12 cellular contexts compared by ENCODE assay signal in genomic region chr4:36332023-36332781, GRCh38. TPM values are rescaled to one million over a fixed set of nuclear protein-coding genes. Genes with fewer than 3 reads are reported as not detected.
DNase-seq lines count a peak whose midpoint lies in the region; ATAC-seq and TF ChIP-seq lines count a peak whose summit lies in the region.
"Had no signal": no experiment of that assay in that cellular context is flagged by ENCODE, and none has a peak within 500 bp of the region (broad histone marks: within the 10 kb centered on the region; RNA-seq: fewer than 3 reads in every experiment).

No MANE protein-coding gene starts in this region.

- DNase-seq in Ammon's horn (ENCODE audit: low spot score) (peak; percentile 94), NCI-H146 (lab: John Stamatoyannopoulos, UW) (no peak)
- DNase-seq in activated T-helper 1 cell treated with anti-CD3 and anti-CD28 coated beads, Interleukin-12 subunit alpha, Interleukin-12 subunit beta, Interleukin-2, Interleukin-4 antibody, amounts not matched to agents 30 ng/mL and 10 ng/mL and 1 ng/mL, durations not matched to agents 14 hours and 24 hours and 36 hours (ENCODE audit: low spot score) = no peak
- no peak for DNase-seq in stimulated activated CD8-positive, alpha-beta memory T cell treated with anti-CD3 and anti-CD28 coated beads, Interleukin-4, amount 100 ng/mL, for 48 hours
- no peak for DNase-seq in activated CD4-positive, CD25-positive, alpha-beta regulatory T cell (lab: John Stamatoyannopoulos, UW)
- DNase-seq: thyroid gland had no signal

- H3K36me3 Mint-ChIP-seq in activated T-helper 1 cell treated with anti-CD3 and anti-CD28 coated beads, Interleukin-12 subunit alpha, Interleukin-12 subunit beta, Interleukin-2, Interleukin-4 antibody, amounts not matched to agents 30 ng/mL and 10 ng/mL and 1 ng/mL, durations not matched to agents 14 hours and 24 hours and 36 hours (ENCODE audit: low read depth) = peaks cover 4% of the 10 kb centered on the region

- in situ Hi-C loops in GM18951 (cut with MboI; ENCODE audit: low sequenced_read_pairs, unreplicated experiment) = no loop called here

- TF ChIP-seq POLR2A in GM18951 (IDR thresholded peaks at IDR 0.05; ENCODE audit: extremely low read depth, insufficient read depth, insufficient read length) = peak; percentile 17

- ATAC-seq in HG02870 (IDR thresholded peaks at IDR 0.05; ENCODE audit: unreplicated experiment) (peak; percentile 80), esophagus mucosa (no peak)
- ATAC-seq: sciatic nerve had no signal

- peak overlapping the region; percentile 66 for H3K27ac Mint-ChIP-seq in activated T-helper 1 cell treated with anti-CD3 and anti-CD28 coated beads, Interleukin-12 subunit alpha, Interleukin-12 subunit beta, Interleukin-2, Interleukin-4 antibody, amounts not matched to agents 30 ng/mL and 10 ng/mL and 1 ng/mL, durations not matched to agents 14 hours and 24 hours and 36 hours

- H3K27me3 Mint-ChIP-seq in activated T-helper 1 cell treated with anti-CD3 and anti-CD28 coated beads, Interleukin-12 subunit alpha, Interleukin-12 subunit beta, Interleukin-2, Interleukin-4 antibody, amounts not matched to agents 30 ng/mL and 10 ng/mL and 1 ng/mL, durations not matched to agents 14 hours and 24 hours and 36 hours (ENCODE audit: insufficient read depth) = no peaks in the 10 kb centered on the region

- intact Hi-C loops in activated T-helper 1 cell treated with anti-CD3 and anti-CD28 coated beads, Interleukin-12 subunit alpha, Interleukin-12 subunit beta, Interleukin-2, Interleukin-4 antibody, amounts not matched to agents 30 ng/mL and 10 ng/mL and 1 ng/mL, durations not matched to agents 14 hours and 24 hours and 36 hours (cut with micrococcal nuclease) = loop anchor here (1.0 kb wide), 2 partner anchors 9 to 46 kb away; no protein-coding TSS in a partner anchor

- H3K4me3 Mint-ChIP-seq in activated T-helper 1 cell treated with anti-CD3 and anti-CD28 coated beads, Interleukin-12 subunit alpha, Interleukin-12 subunit beta, Interleukin-2, Interleukin-4 antibody, amounts not matched to agents 30 ng/mL and 10 ng/mL and 1 ng/mL, durations not matched to agents 14 hours and 24 hours and 36 hours = no peak overlapping the region

- H3K4me1 Mint-ChIP-seq in activated T-helper 1 cell treated with anti-CD3 and anti-CD28 coated beads, Interleukin-12 subunit alpha, Interleukin-12 subunit beta, Interleukin-2, Interleukin-4 antibody, amounts not matched to agents 30 ng/mL and 10 ng/mL and 1 ng/mL, durations not matched to agents 14 hours and 24 hours and 36 hours (ENCODE audit: low read depth) = peaks cover 35% of the 10 kb centered on the region

- no peaks in the 10 kb centered on the region for H3K9me3 Mint-ChIP-seq in activated T-helper 1 cell treated with anti-CD3 and anti-CD28 coated beads, Interleukin-12 subunit alpha, Interleukin-12 subunit beta, Interleukin-2, Interleukin-4 antibody, amounts not matched to agents 30 ng/mL and 10 ng/mL and 1 ng/mL, durations not matched to agents 14 hours and 24 hours and 36 hours

RNA-seq across cellular contexts. Expression of gene DTHD1, which starts 50.8 kb away (rescaled TPM):
- 0.86 and 1.0 TPM in 2 replicates for total RNA-seq in activated T-helper 1 cell treated with anti-CD3 and anti-CD28 coated beads, Interleukin-12 subunit alpha, Interleukin-12 subunit beta, Interleukin-2, Interleukin-4 antibody, amounts not matched to agents 30 ng/mL and 10 ng/mL and 1 ng/mL, durations not matched to agents 14 hours and 24 hours and 36 hours
- 0.08 TPM for total RNA-seq in esophagus mucosa
- total RNA-seq: hepatocyte, SJSA1 had no signal
